23 cellular contexts compared by ENCODE assay signal in genomic region chr22:48693377-48694135, GRCh38.
"Had no signal": no experiment of that assay in that cellular context is flagged by ENCODE, and none has a peak within 500 bp of the region (broad histone marks: within the 10 kb centered on the region; RNA-seq: fewer than 3 reads in every experiment).

No MANE protein-coding gene starts in this region.

- H3K9ac ChIP-seq: KMS-11 had no signal

- H3K4me3 ChIP-seq: Peyer's patch had no signal

- H3K27me3 Mint-ChIP-seq: activated CD4-positive, alpha-beta memory T cell treated with anti-CD3 and anti-CD28 coated beads for 36 hours; activated CD4-positive, alpha-beta T cell treated with anti-CD3 and anti-CD28 coated beads, Interleukin-2, amount 10 ng/mL, durations not matched to agents 7 days and 5 days; activated naive CD8-positive, alpha-beta T cell; brain had no signal

- DNase-seq: activated CD4-positive, alpha-beta memory T cell treated with anti-CD3 and anti-CD28 coated beads for 36 hours; activated CD4-positive, alpha-beta T cell treated with anti-CD3 and anti-CD28 coated beads, Interleukin-2, amount 10 ng/mL, durations not matched to agents 7 days and 5 days; activated CD4-positive, CD25-positive, alpha-beta regulatory T cell; activated CD8-positive, alpha-beta memory T cell treated with anti-CD3 and anti-CD28 coated beads for 24 hours; activated effector memory CD4-positive, alpha-beta T cell treated with anti-CD3 and anti-CD28 coated beads, Interleukin-2, amount 50 U/mL, for 16 hours; activated naive CD4-positive, alpha-beta T cell treated with Interleukin-2 at 50 U/mL for 16 hours; activated T-cell treated with anti-CD3 and anti-CD28 coated beads, Interleukin-2, amount 50 U/mL, for 4 hours; amygdala; NCI-H1105; NCI-H1436; NCI-H1694 treated with DMSO at 0.1 percent for 48 hours; NCI-H2081; NCI-H510A treated with DMSO at 0.1 percent for 48 hours; NCI-H69; NK-92 treated with Interleukin-12 subunit alpha and Interleukin-12 subunit beta, amount 100 ng/mL, for 24 hours; Peyer's patch; SHP77 treated with DMSO at 0.1 percent for 48 hours; T-helper 2 cell; T1000 had no signal

- H3K36me3 ChIP-seq: Peyer's patch had no signal

- H3K9me3 Mint-ChIP-seq: activated CD4-positive, alpha-beta memory T cell treated with anti-CD3 and anti-CD28 coated beads for 36 hours; activated CD4-positive, alpha-beta T cell treated with anti-CD3 and anti-CD28 coated beads, Interleukin-2, amount 10 ng/mL, durations not matched to agents 7 days and 5 days; activated T-cell treated with anti-CD3 and anti-CD28 coated beads, Interleukin-2, amount 50 U/mL, for 4 hours; brain had no signal

- H3K4me1 Mint-ChIP-seq: activated CD4-positive, alpha-beta T cell treated with anti-CD3 and anti-CD28 coated beads, Interleukin-2, amount 10 ng/mL, durations not matched to agents 7 days and 5 days had no signal

- H3K27ac ChIP-seq: KMS-11, Peyer's patch, RWPE1 had no signal

- H3K4me1 ChIP-seq: Peyer's patch had no signal

- H3K27me3 ChIP-seq: Peyer's patch had no signal

- H3K27ac Mint-ChIP-seq: activated CD4-positive, alpha-beta memory T cell treated with anti-CD3 and anti-CD28 coated beads for 36 hours; activated CD4-positive, alpha-beta T cell treated with anti-CD3 and anti-CD28 coated beads, Interleukin-2, amount 10 ng/mL, durations not matched to agents 7 days and 5 days; activated naive CD8-positive, alpha-beta T cell had no signal

- H3K4me2 ChIP-seq: KMS-11 had no signal

- H3K4me3 Mint-ChIP-seq: activated CD4-positive, alpha-beta memory T cell treated with anti-CD3 and anti-CD28 coated beads for 36 hours; activated CD4-positive, alpha-beta T cell treated with anti-CD3 and anti-CD28 coated beads, Interleukin-2, amount 10 ng/mL, durations not matched to agents 7 days and 5 days; activated naive CD8-positive, alpha-beta T cell; activated T-cell treated with anti-CD3 and anti-CD28 coated beads, Interleukin-2, amount 50 U/mL, for 4 hours; brain had no signal

- ATAC-seq: activated T-cell treated with anti-CD3 and anti-CD28 coated beads, Interleukin-2, amount 50 U/mL, for 4 hours had no signal

- H3K9me3 ChIP-seq: Peyer's patch had no signal

- H3K36me3 Mint-ChIP-seq: activated CD4-positive, alpha-beta memory T cell treated with anti-CD3 and anti-CD28 coated beads for 36 hours; activated naive CD8-positive, alpha-beta T cell; brain had no signal
